Comparison of ENCODE assay signal across 13 cellular contexts in genomic region chr7:131948434-131949053, GRCh38.
DNase-seq lines count a peak whose midpoint lies in the region; ATAC-seq and TF ChIP-seq lines count a peak whose summit lies in the region.
"Had no signal": no experiment of that assay in that cellular context is flagged by ENCODE, and none has a peak within 500 bp of the region (broad histone marks: within the 10 kb centered on the region; RNA-seq: fewer than 3 reads in every experiment).

No MANE protein-coding gene starts in this region.

- no peaks in the 10 kb centered on the region for H3K9me2 ChIP-seq in GM23338 (ENCODE audit: insufficient read depth)

- H3K4me1 ChIP-seq in right atrium auricular region (no peaks in the 10 kb centered on the region), tibial nerve (peaks cover 0 to 22% (median 0%) of the 10 kb centered on the region in 4 donors), GM23338 (ENCODE audit: insufficient read depth) (no peaks in the 10 kb centered on the region)

- WGBS in tibial nerve, 2 donors: 45 to 48% methylated on average over 6 of the region's 6 CpGs

- H3K36me3 ChIP-seq in WERI-Rb-1 (no peaks in the 10 kb centered on the region), right atrium auricular region (no peaks in the 10 kb centered on the region), tibial nerve (no peaks in the 10 kb centered on the region), GM23338 (ENCODE audit: insufficient read depth) (no peaks in the 10 kb centered on the region)

- H3K4me3 Mint-ChIP-seq in GM23338: no peak overlapping the region

- H3K4me1 Mint-ChIP-seq in GM23338: no peaks in the 10 kb centered on the region

- no peaks in the 10 kb centered on the region; the same call in 2 of the 3 replicates for H3K9me3 Mint-ChIP-seq in GM23338

- H3F3A ChIP-seq in GM23338 (replicated peaks; ENCODE audit: low read depth): no peaks in the 10 kb centered on the region

- H3K4me3 ChIP-seq in WERI-Rb-1 (ENCODE audit: low read depth, low read length) (peak overlapping the region; percentile 20), right atrium auricular region (no peak overlapping the region), tibial nerve (no peak overlapping the region), GM23338 (no peak overlapping the region)
- H3K4me3 ChIP-seq: psoas muscle had no signal

- TF ChIP-seq POLR2A in tibial nerve (IDR thresholded peaks at IDR 0.05): no peak

- H2AFZ ChIP-seq in GM23338: no peak overlapping the region

- H3K4me2 ChIP-seq in GM23338: no peak overlapping the region

- ATAC-seq in GM18519 (IDR thresholded peaks at IDR 0.05; ENCODE audit: low FRiP score, unreplicated experiment): no peak
- ATAC-seq in GM23338: no peak
- no peak for ATAC-seq in GM18861 (IDR thresholded peaks at IDR 0.05; ENCODE audit: unreplicated experiment)

- TF ChIP-seq EP300 in tibial nerve (IDR thresholded peaks at IDR 0.05): no peak

- no peaks in the 10 kb centered on the region for H3K79me2 ChIP-seq in GM23338 (replicated peaks; ENCODE audit: insufficient read depth)

- no peaks in the 10 kb centered on the region for H4K20me1 ChIP-seq in GM23338 (replicated peaks; ENCODE audit: insufficient read depth)

- no peaks in the 10 kb centered on the region for H3K36me3 Mint-ChIP-seq in GM23338 (ENCODE audit: low read depth)

- H3K27me3 ChIP-seq in WERI-Rb-1 (ENCODE audit: insufficient read depth, low read depth, severe bottlenecking) (no peaks in the 10 kb centered on the region), right atrium auricular region (no peaks in the 10 kb centered on the region), tibial nerve (peaks cover 0 to 22% of the 10 kb centered on the region in 2 donors), GM23338 (ENCODE audit: insufficient read depth) (peaks cover 11% of the 10 kb centered on the region)

- TF ChIP-seq CTCF in WERI-Rb-1 (IDR thresholded peaks at IDR 0.05; ENCODE audit: low read depth, low read length): no peak
- TF ChIP-seq CTCF in right atrium auricular region (IDR thresholded peaks at IDR 0.05): no peak
- TF ChIP-seq CTCF in tibial nerve (IDR thresholded peaks at IDR 0.05): no peak
- TF ChIP-seq CTCF in GM23338 (conservative IDR thresholded peaks at IDR 0.05; ENCODE audit: low read depth in 2 of 2): no peak

- DNase-seq in HT1080 (ENCODE audit: low read depth) (peak; percentile 81), WERI-Rb-1 (peak; percentile 96), right atrium auricular region (ENCODE audit: low spot score) (peak; percentile 66), tibial nerve (ENCODE audit: low spot score in 2 of 2) (peak; percentile 16 to 32), GM23338 (ENCODE audit: low spot score) (no peak)
- DNase-seq: activated CD4-positive, alpha-beta T cell treated with anti-CD3 and anti-CD28 coated beads, Interleukin-2, amount 50 U/mL, for 1 hour; activated gamma-delta T cell treated with Interleukin-2 at 50 U/mL for 16 hours; DND-41; NCI-H1417 treated with DMSO at 0.1 percent for 48 hours; substantia nigra had no signal

- peaks cover 23% of the 10 kb centered on the region for H3K27me3 Mint-ChIP-seq in GM23338 (ENCODE audit: insufficient read depth, low read depth, poor library complexity)

- H3K27ac ChIP-seq in WERI-Rb-1: peak overlapping the region; percentile 70
- no peak overlapping the region for H3K27ac ChIP-seq in right atrium auricular region
- H3K27ac ChIP-seq in tibial nerve: no peak overlapping the region
- H3K27ac ChIP-seq in GM23338 (ENCODE audit: low read depth): no peak overlapping the region
- H3K27ac ChIP-seq: psoas muscle had no signal

- no peak overlapping the region for H3K27ac Mint-ChIP-seq in GM23338

- H3K9me3 ChIP-seq in WERI-Rb-1 (ENCODE audit: severe bottlenecking) (no peaks in the 10 kb centered on the region), right atrium auricular region (peaks cover 0 to 6% of the 10 kb centered on the region in 2 donors), tibial nerve (peaks cover 0 to 12% (median 0%) of the 10 kb centered on the region in 4 donors)
- H3K9me3 ChIP-seq: psoas muscle had no signal

TF ChIP-seq in GM23338, 12 proteins besides CTCF, POLR2A, EP300 and RAD21 (continues in another document):
- TF ChIP-seq ZNF114 (CRISPR knock-in tag; IDR thresholded peaks at IDR 0.05): no peak
- TF ChIP-seq REST (IDR thresholded peaks at IDR 0.05; ENCODE audit: unreplicated experiment): no peak
- TF ChIP-seq EZH2phosphoT487 (IDR thresholded peaks at IDR 0.05; ENCODE audit: unreplicated experiment): no peak
- TF ChIP-seq ETS1 (IDR thresholded peaks at IDR 0.05): no peak
- TF ChIP-seq EZH2 (IDR thresholded peaks at IDR 0.05; ENCODE audit: low read depth, unreplicated experiment): no peak
- no peak for TF ChIP-seq JUNB (IDR thresholded peaks at IDR 0.05; ENCODE audit: unreplicated experiment)
- TF ChIP-seq NANOG (IDR thresholded peaks at IDR 0.05; ENCODE audit: borderline replicate concordance): no peak
- TF ChIP-seq STAT1 (IDR thresholded peaks at IDR 0.05; ENCODE audit: unreplicated experiment): no peak
